ENCODE assay signal across 22 cellular contexts in genomic region chr2:167943877-167944276, GRCh38.
A peak's percentile ranks its signal among the peaks of the same experiment; 100 is the strongest.
DNase-seq lines count a peak whose midpoint lies in the region; ATAC-seq and TF ChIP-seq lines count a peak whose summit lies in the region.
"Had no signal": no experiment of that assay in that cellular context is flagged by ENCODE, and none has a peak within 500 bp of the region (broad histone marks: within the 10 kb centered on the region; RNA-seq: fewer than 3 reads in every experiment).

No MANE protein-coding gene starts in this region.

- no peak overlapping the region for H3K4me3 ChIP-seq in fibroblast of mammary gland (ENCODE audit: control insufficient read depth, low read depth, low read length)
- H3K4me3 ChIP-seq in prostate gland, result no peak overlapping the region
- H3K4me3 ChIP-seq: esophagus muscularis mucosa, heart left ventricle, MG63, mucosa of descending colon, SK-N-MC had no signal

- no peak for TF ChIP-seq CTCF in fibroblast of mammary gland (conservative IDR thresholded peaks at IDR 0.05; ENCODE audit: control insufficient read depth, insufficient read depth, low read depth, low read length)
- TF ChIP-seq CTCF in prostate gland (IDR thresholded peaks at IDR 0.05), result no peak

- 20% methylated on average over 1 of the region's 1 CpG for WGBS in prostate gland

- no peaks in the 10 kb centered on the region for H3K9me3 ChIP-seq in prostate gland
- H3K9me3 ChIP-seq: esophagus muscularis mucosa, heart left ventricle, MG63, mucosa of descending colon, neutrophil had no signal

- no peaks in the 10 kb centered on the region for H3K4me1 ChIP-seq in prostate gland (replicated peaks)

- H3K27me3 ChIP-seq in prostate gland (replicated peaks; ENCODE audit: insufficient read depth), result no peaks in the 10 kb centered on the region
- H3K27me3 ChIP-seq: esophagus muscularis mucosa, MG63 had no signal

- DNase-seq in DMS 273 (lab: John Stamatoyannopoulos, UW; ENCODE audit: unreplicated experiment) (peak; percentile 16), DMS 273 treated with DMSO at 0.1 percent for 48 hours (lab: John Stamatoyannopoulos, UW) (no peak), NCI-H82 treated with DMSO at 0.1 percent for 48 hours (lab: John Stamatoyannopoulos, UW; ENCODE audit: unreplicated experiment) (peak; percentile 60), fibroblast of mammary gland (ENCODE audit: low read depth) (peak; percentile 10), prostate gland (ENCODE audit: low spot score) (peak; percentile 13), GM19238 (ENCODE audit: insufficient read length, low spot score) (no peak)
- no peak for DNase-seq in activated CD4-positive, alpha-beta T cell treated with anti-CD3 and anti-CD28 coated beads, Interleukin-2, amount 50 U/mL, for 48 hours
- DNase-seq: activated CD4-positive, alpha-beta memory T cell treated with anti-CD3 and anti-CD28 coated beads for 36 hours; activated gamma-delta T cell treated with Interleukin-2 at 50 U/mL for 16 hours; effector memory CD8-positive, alpha-beta T cell; heart left ventricle; immature natural killer cell; MG63; mucosa of descending colon; NCI-H1930; right cardiac atrium had no signal

- no peak for ATAC-seq in HG02571 (IDR thresholded peaks at IDR 0.05; ENCODE audit: unreplicated experiment)
- ATAC-seq: effector memory CD8-positive, alpha-beta T cell; heart left ventricle; HepG2; mucosa of descending colon; right cardiac atrium had no signal

- no peak for TF ChIP-seq POLR2A in prostate gland (IDR thresholded peaks at IDR 0.05)

- H3K36me3 ChIP-seq in prostate gland, result no peaks in the 10 kb centered on the region
- H3K36me3 ChIP-seq: esophagus muscularis mucosa, heart left ventricle, MG63, neutrophil had no signal

- no peak overlapping the region for H3K27ac ChIP-seq in prostate gland
- H3K27ac ChIP-seq: 22Rv1, esophagus muscularis mucosa, heart left ventricle, neutrophil, SK-N-MC had no signal

- intact Hi-C loops in prostate gland (cut with DNase I), result no loop called here

Comparison
In these comparisons a context has a peak if more than half of its experiments do, and no peak if none do; other contexts are left out.
1. DNase-seq: peak in DMS 273 (single experiment), NCI-H82 treated with DMSO at 0.1 percent for 48 hours (single experiment), fibroblast of mammary gland (single experiment) and prostate gland (single experiment); none in DMS 273 treated with DMSO at 0.1 percent for 48 hours (single experiment), GM19238 (single experiment) and activated CD4-positive, alpha-beta T cell treated with anti-CD3 and anti-CD28 coated beads, Interleukin-2, amount 50 U/mL, for 48 hours (0 of 2).